In the genomic region with DNA sequence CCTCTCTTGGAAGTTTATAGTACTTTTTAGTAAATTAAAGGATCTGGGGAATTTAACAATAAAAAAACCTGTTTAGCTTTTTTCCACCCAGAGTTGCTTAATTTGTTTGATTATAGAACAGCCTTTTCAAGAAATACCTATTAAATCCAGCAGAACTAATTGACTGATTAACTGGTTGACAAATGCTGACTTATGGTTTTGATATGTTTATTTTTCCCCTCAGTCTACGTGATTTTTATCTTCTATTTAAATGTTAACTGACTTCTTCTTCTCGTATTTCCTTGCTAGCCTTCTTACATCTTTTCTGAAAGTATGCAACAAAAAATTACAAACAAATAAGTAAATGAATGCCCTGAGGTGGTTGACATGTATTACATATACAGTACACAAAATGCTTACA, we compare ENCODE assay signal across 24 cellular contexts.
"Had no signal": no experiment of that assay in that cellular context is flagged by ENCODE, and none has a peak within 500 bp of the region (broad histone marks: within the 10 kb centered on the region; RNA-seq: fewer than 3 reads in every experiment).

No MANE protein-coding gene starts in this region.

- H3K4me2 ChIP-seq: KMS-11 had no signal

- H3K27ac ChIP-seq: HL-60, KMS-11, RWPE1, SK-N-MC had no signal

- H3K4me1 Mint-ChIP-seq: IgD-negative memory B cell had no signal

- H3K36me3 Mint-ChIP-seq: IgD-negative memory B cell had no signal

- H3K9me3 Mint-ChIP-seq: IgD-negative memory B cell had no signal

- H3K9me3 ChIP-seq: MG63 had no signal

- H3K27me3 ChIP-seq: MG63 had no signal

- ATAC-seq: K562, Panc1, PC-3 had no signal

- H3K27me3 Mint-ChIP-seq: IgD-negative memory B cell had no signal

- H3K36me3 ChIP-seq: MG63 had no signal

- H3K27ac Mint-ChIP-seq: IgD-negative memory B cell had no signal

- DNase-seq: Kasumi-1, MG63, NCI-H1092, NCI-H1105 treated with DMSO at 0.1 percent for 48 hours, NCI-H1417 treated with DMSO at 0.1 percent for 48 hours, NCI-H146, NCI-H1694 treated with DMSO at 0.1 percent for 48 hours, NCI-H1930, NCI-H2081, NCI-H2107, NCI-H2227 treated with DMSO at 0.1 percent for 48 hours, NCI-H510A, NCI-H524 treated with DMSO at 0.1 percent for 48 hours, NCI-H69, NCI-H774, PC-3, SHP77 had no signal

- H3K4me3 ChIP-seq: K562, MG63, SK-N-MC had no signal

- H3K4me3 Mint-ChIP-seq: IgD-negative memory B cell had no signal
